ENCODE assay signal across 29 cellular contexts in genomic region chr17:9750488-9750887, GRCh38. TPM values are rescaled to one million over a fixed set of nuclear protein-coding genes. Genes with fewer than 3 reads are reported as not detected.
"Had no signal": no experiment of that assay in that cellular context is flagged by ENCODE, and none has a peak within 500 bp of the region (broad histone marks: within the 10 kb centered on the region; RNA-seq: fewer than 3 reads in every experiment).

No MANE protein-coding gene starts in this region.

- DNase-seq: activated CD4-positive, alpha-beta T cell treated with anti-CD3 and anti-CD28 coated beads for 48 hours; activated CD4-positive, alpha-beta T cell treated with anti-CD3 and anti-CD28 coated beads, Interleukin-2, amount 50 U/mL, for 4 hours; activated CD4-positive, CD25-positive, alpha-beta regulatory T cell treated with anti-CD3 and anti-CD28 coated beads, Interleukin-2, amount 50 U/mL, for 72 hours; activated CD8-positive, alpha-beta memory T cell treated with anti-CD3 and anti-CD28 coated beads, Interleukin-2, amount 50 U/mL, for 48 hours; activated CD8-positive, alpha-beta T cell treated with anti-CD3 and anti-CD28 coated beads, Interleukin-2, amount 10 ng/mL, durations not matched to agents 7 days and 5 days; activated naive CD4-positive, alpha-beta T cell treated with anti-CD3 and anti-CD28 coated beads, Interleukin-2, amount 50 U/mL, for 16 hours; activated naive CD8-positive, alpha-beta T cell treated with anti-CD3 and anti-CD28 coated beads, Interleukin-2, amount 10 ng/mL, durations not matched to agents 7 days and 5 days; activated T-cell treated with anti-CD3 and anti-CD28 coated beads, Interleukin-2, amount 50 U/mL, for 1 hour; anterior cingulate cortex; KG1; NCI-H1048; NCI-H146; NCI-H1930; NCI-H2171 treated with DMSO at 0.1 percent for 48 hours; NCI-H226; NCI-H526; NCI-H774; OCI-M1; Peyer's patch; SHP77 treated with DMSO at 0.1 percent for 48 hours; T-helper 17 cell; T-helper 9 cell had no signal

- H3K27me3 ChIP-seq: adrenal gland, Peyer's patch had no signal

- H3K36me3 Mint-ChIP-seq: activated naive CD8-positive, alpha-beta T cell treated with anti-CD3 and anti-CD28 coated beads, Interleukin-2, amount 10 ng/mL, durations not matched to agents 7 days and 5 days; IgD-negative memory B cell; WTC11 had no signal

- H3K27ac ChIP-seq: adrenal gland, Peyer's patch had no signal

- ATAC-seq: activated CD8-positive, alpha-beta T cell treated with anti-CD3 and anti-CD28 coated beads, Interleukin-2, amount 10 ng/mL, durations not matched to agents 7 days and 5 days; T-helper 17 cell; WTC11 had no signal

- H3K4me3 Mint-ChIP-seq: activated CD8-positive, alpha-beta T cell treated with anti-CD3 and anti-CD28 coated beads, Interleukin-2, amount 10 ng/mL, durations not matched to agents 7 days and 5 days; activated naive CD8-positive, alpha-beta T cell treated with anti-CD3 and anti-CD28 coated beads, Interleukin-2, amount 10 ng/mL, durations not matched to agents 7 days and 5 days; IgD-negative memory B cell; T-helper 17 cell; WTC11 had no signal

- H3K27ac Mint-ChIP-seq: activated CD8-positive, alpha-beta T cell treated with anti-CD3 and anti-CD28 coated beads, Interleukin-2, amount 10 ng/mL, durations not matched to agents 7 days and 5 days; activated naive CD8-positive, alpha-beta T cell treated with anti-CD3 and anti-CD28 coated beads, Interleukin-2, amount 10 ng/mL, durations not matched to agents 7 days and 5 days; IgD-negative memory B cell; T-helper 17 cell; WTC11 had no signal

- H3K9me3 Mint-ChIP-seq: activated naive CD8-positive, alpha-beta T cell treated with anti-CD3 and anti-CD28 coated beads, Interleukin-2, amount 10 ng/mL, durations not matched to agents 7 days and 5 days; WTC11 had no signal

- H3K9me3 ChIP-seq: adrenal gland, Peyer's patch had no signal

- H3K4me3 ChIP-seq: adrenal gland, Peyer's patch had no signal

- H3K4me1 Mint-ChIP-seq: activated naive CD8-positive, alpha-beta T cell treated with anti-CD3 and anti-CD28 coated beads, Interleukin-2, amount 10 ng/mL, durations not matched to agents 7 days and 5 days; IgD-negative memory B cell; T-helper 17 cell; WTC11 had no signal

- H3K36me3 ChIP-seq: adrenal gland, Peyer's patch had no signal

- H3K4me1 ChIP-seq: adrenal gland, Peyer's patch had no signal

RNA-seq across cellular contexts. Expression of gene DHRS7C, which starts 40.9 kb away (rescaled TPM):
- total RNA-seq: activated CD8-positive, alpha-beta T cell treated with anti-CD3 and anti-CD28 coated beads, Interleukin-2, amount 10 ng/mL, durations not matched to agents 7 days and 5 days; activated naive CD8-positive, alpha-beta T cell treated with anti-CD3 and anti-CD28 coated beads, Interleukin-2, amount 10 ng/mL, durations not matched to agents 7 days and 5 days; adrenal gland; LHCN-M2; M059J; NCI-H460; Peyer's patch; SK-MEL-5; T-helper 17 cell; WTC11 had no signal
- polyA plus RNA-seq: adrenal gland, IgD-negative memory B cell had no signal
